Comparison of ENCODE assay signal across 14 cellular contexts in genomic region chr15:60969658-60970057, GRCh38.
DNase-seq lines count a peak whose midpoint lies in the region; ATAC-seq and TF ChIP-seq lines count a peak whose summit lies in the region.
"Had no signal": no experiment of that assay in that cellular context is flagged by ENCODE, and none has a peak within 500 bp of the region (broad histone marks: within the 10 kb centered on the region; RNA-seq: fewer than 3 reads in every experiment).

No MANE protein-coding gene starts in this region.

- no peaks in the 10 kb centered on the region for H3K27me3 ChIP-seq in GM23248 (replicated peaks; ENCODE audit: insufficient read depth)
- no peaks in the 10 kb centered on the region for H3K27me3 ChIP-seq in Loucy (ENCODE audit: insufficient read depth, low read length, poor library complexity, severe bottlenecking)
- H3K27me3 ChIP-seq: BLaER1 treated with 17β-estradiol and CSF1 and Interleukin-3, amounts not matched to agents 10 nM and 100 nM had no signal

- no peak overlapping the region for H3K4me3 Mint-ChIP-seq in activated CD4-positive, alpha-beta T cell treated with anti-CD3 and anti-CD28 coated beads for 36 hours
- no peak overlapping the region for H3K4me3 Mint-ChIP-seq in activated CD4-positive, alpha-beta T cell treated with anti-CD3 and anti-CD28 coated beads, Interleukin-2, amount 10 ng/mL, durations not matched to agents 7 days and 5 days
- H3K4me3 Mint-ChIP-seq: CD4-positive, CD25-positive, alpha-beta regulatory T cell had no signal

- no peaks in the 10 kb centered on the region for H3K36me3 Mint-ChIP-seq in activated CD4-positive, alpha-beta T cell treated with anti-CD3 and anti-CD28 coated beads for 36 hours (ENCODE audit: low read depth)
- no peaks in the 10 kb centered on the region for H3K36me3 Mint-ChIP-seq in activated CD4-positive, alpha-beta T cell treated with anti-CD3 and anti-CD28 coated beads, Interleukin-2, amount 10 ng/mL, durations not matched to agents 7 days and 5 days (ENCODE audit: low read depth)
- H3K36me3 Mint-ChIP-seq: CD4-positive, CD25-positive, alpha-beta regulatory T cell; IgD-negative memory B cell had no signal

- CTCF ChIA-PET in activated CD4-positive, alpha-beta T cell treated with anti-CD3 and anti-CD28 coated beads for 36 hours (lab: Charles Lee): no interaction called here
- CTCF ChIA-PET in activated CD4-positive, alpha-beta T cell treated with anti-CD3 and anti-CD28 coated beads, Interleukin-2, amount 10 ng/mL, durations not matched to agents 7 days and 5 days (lab: Charles Lee): interaction anchor here (0.7 kb wide), 1 partner anchor 24 kb away, joined by 3 read pairs; no protein-coding TSS in a partner anchor

- POLR2A ChIA-PET in activated CD4-positive, alpha-beta T cell treated with anti-CD3 and anti-CD28 coated beads for 36 hours (lab: Charles Lee): no interaction called here
- POLR2A ChIA-PET in activated CD4-positive, alpha-beta T cell treated with anti-CD3 and anti-CD28 coated beads, Interleukin-2, amount 10 ng/mL, durations not matched to agents 7 days and 5 days (lab: Charles Lee): interaction anchor here (1.0 kb wide), 1 partner anchor 210 kb away, joined by 3 read pairs; no protein-coding TSS in a partner anchor

- no peak overlapping the region for H3K27ac Mint-ChIP-seq in activated CD4-positive, alpha-beta T cell treated with anti-CD3 and anti-CD28 coated beads for 36 hours
- no peak overlapping the region for H3K27ac Mint-ChIP-seq in activated CD4-positive, alpha-beta T cell treated with anti-CD3 and anti-CD28 coated beads, Interleukin-2, amount 10 ng/mL, durations not matched to agents 7 days and 5 days
- H3K27ac Mint-ChIP-seq: CD4-positive, CD25-positive, alpha-beta regulatory T cell; IgD-negative memory B cell had no signal

- intact Hi-C loops in activated CD4-positive, alpha-beta T cell treated with anti-CD3 and anti-CD28 coated beads for 36 hours (cut with DNase I, micrococcal nuclease): no loop called here

- no peak for ATAC-seq in activated CD4-positive, alpha-beta T cell treated with anti-CD3 and anti-CD28 coated beads for 36 hours
- ATAC-seq: GM12878 had no signal

- no peak for TF ChIP-seq CTCF in Loucy (conservative IDR thresholded peaks at IDR 0.05; ENCODE audit: low read length)

- H3K36me3 ChIP-seq in GM23248 (ENCODE audit: low read depth): no peaks in the 10 kb centered on the region
- no peaks in the 10 kb centered on the region for H3K36me3 ChIP-seq in Loucy (ENCODE audit: insufficient read depth, low read length)
- H3K36me3 ChIP-seq: BLaER1 treated with 17β-estradiol and CSF1 and Interleukin-3, amounts not matched to agents 10 nM and 100 nM had no signal

- H3K27me3 Mint-ChIP-seq in activated CD4-positive, alpha-beta T cell treated with anti-CD3 and anti-CD28 coated beads for 36 hours: no peaks in the 10 kb centered on the region
- H3K27me3 Mint-ChIP-seq in activated CD4-positive, alpha-beta T cell treated with anti-CD3 and anti-CD28 coated beads, Interleukin-2, amount 10 ng/mL, durations not matched to agents 7 days and 5 days: no peaks in the 10 kb centered on the region

- H3K79me2 ChIP-seq in GM23248 (ENCODE audit: insufficient read depth) (no peaks in the 10 kb centered on the region), Loucy (ENCODE audit: insufficient read depth, low read length) (no peaks in the 10 kb centered on the region)

- H3K4me1 Mint-ChIP-seq in activated CD4-positive, alpha-beta T cell treated with anti-CD3 and anti-CD28 coated beads for 36 hours: peaks cover 3% of the 10 kb centered on the region
- no peaks in the 10 kb centered on the region for H3K4me1 Mint-ChIP-seq in activated CD4-positive, alpha-beta T cell treated with anti-CD3 and anti-CD28 coated beads, Interleukin-2, amount 10 ng/mL, durations not matched to agents 7 days and 5 days
- H3K4me1 Mint-ChIP-seq: CD4-positive, CD25-positive, alpha-beta regulatory T cell; IgD-negative memory B cell had no signal

- H3F3A ChIP-seq in GM23248 (ENCODE audit: insufficient read depth): peaks cover 56% of the 10 kb centered on the region
- no peaks in the 10 kb centered on the region for H3F3A ChIP-seq in Loucy (ENCODE audit: low read depth)

- H3K9me3 Mint-ChIP-seq in activated CD4-positive, alpha-beta T cell treated with anti-CD3 and anti-CD28 coated beads for 36 hours (ENCODE audit: low read depth): no peaks in the 10 kb centered on the region
- H3K9me3 Mint-ChIP-seq in activated CD4-positive, alpha-beta T cell treated with anti-CD3 and anti-CD28 coated beads, Interleukin-2, amount 10 ng/mL, durations not matched to agents 7 days and 5 days: no peaks in the 10 kb centered on the region
- H3K9me3 Mint-ChIP-seq: IgD-negative memory B cell had no signal

- no peak overlapping the region for H2AFZ ChIP-seq in GM23248
- H2AFZ ChIP-seq in Loucy (ENCODE audit: low read length): 0 out of 2 replicates have a peak overlapping the region, but pooled peaks have one; percentile 4

- peaks cover 65% of the 10 kb centered on the region for H3K4me1 ChIP-seq in GM23248 (ENCODE audit: insufficient read depth)
- peaks cover 21% of the 10 kb centered on the region for H3K4me1 ChIP-seq in Loucy (ENCODE audit: insufficient read depth, low read length, poor library complexity, severe bottlenecking)

- H3K4me2 ChIP-seq in GM23248 (ENCODE audit: unreplicated experiment): no peak overlapping the region
- peak overlapping the region; percentile 56 for H3K4me2 ChIP-seq in Loucy (ENCODE audit: low read depth, low read length, poor library complexity, severe bottlenecking)

- in situ Hi-C loops in GM23248 (cut with MboI): no loop called here

- no peaks in the 10 kb centered on the region for H4K20me1 ChIP-seq in GM23248 (ENCODE audit: insufficient read depth)
- H4K20me1 ChIP-seq in Loucy (ENCODE audit: insufficient read depth, low read length, poor library complexity, severe bottlenecking): no peaks in the 10 kb centered on the region
- H4K20me1 ChIP-seq: BLaER1 treated with 17β-estradiol and CSF1 and Interleukin-3, amounts not matched to agents 10 nM and 100 nM had no signal

- H3K27ac ChIP-seq in GM23248 (peak overlapping the region; percentile 99), epithelial cell of prostate (peak overlapping the region; percentile 92)
- H3K27ac ChIP-seq: 22Rv1; BLaER1 treated with 17β-estradiol and CSF1 and Interleukin-3, amounts not matched to agents 10 nM and 100 nM had no signal

- H3K4me3 ChIP-seq in GM23248: no peak overlapping the region
- peak overlapping the region; percentile 19 for H3K4me3 ChIP-seq in Loucy (ENCODE audit: low read length, poor library complexity, severe bottlenecking)
- H3K4me3 ChIP-seq: BLaER1 treated with 17β-estradiol and CSF1 and Interleukin-3, amounts not matched to agents 10 nM and 100 nM; GM12878 had no signal

- H3K9me3 ChIP-seq in GM23248 (ENCODE audit: low read depth) (no peaks in the 10 kb centered on the region), Loucy (ENCODE audit: insufficient read depth, low read depth, low read length) (no peaks in the 10 kb centered on the region)
- H3K9me3 ChIP-seq: BLaER1 treated with 17β-estradiol and CSF1 and Interleukin-3, amounts not matched to agents 10 nM and 100 nM had no signal

- peak; percentile 19 for DNase-seq in activated CD4-positive, alpha-beta T cell treated with anti-CD3 and anti-CD28 coated beads for 36 hours
- DNase-seq in activated CD4-positive, alpha-beta T cell treated with anti-CD3 and anti-CD28 coated beads, Interleukin-2, amount 10 ng/mL, durations not matched to agents 7 days and 5 days: no peak
- DNase-seq in GM23248: no peak
- DNase-seq in epithelial cell of prostate (ENCODE audit: low read depth, low spot score): no peak
- DNase-seq in A172 (ENCODE audit: low spot score): no peak
- no peak for DNase-seq in AG08395 (ENCODE audit: low spot score)
- DNase-seq: CD4-positive, CD25-positive, alpha-beta regulatory T cell; DMS79; H7 had no signal

- H3K9me2 ChIP-seq in GM23248 (ENCODE audit: insufficient read depth) (no peaks in the 10 kb centered on the region), Loucy (replicated peaks; ENCODE audit: low read depth, low read length) (no peaks in the 10 kb centered on the region)

- H3K9ac ChIP-seq in GM23248: no peak overlapping the region
- H3K9ac ChIP-seq in Loucy (ENCODE audit: low read depth, low read length, poor library complexity, severe bottlenecking): no peak overlapping the region
- H3K9ac ChIP-seq: BLaER1 treated with 17β-estradiol and CSF1 and Interleukin-3, amounts not matched to agents 10 nM and 100 nM had no signal

- 93 to 98% methylated on average over 5 of the region's 5 CpGs for WGBS in GM23248 (ENCODE audit: low coverage in 1 of 2, low lambda C conversion rate in 2 of 2, missing lambda C conversion rate in 2 of 2), 2 experiments
